20 cellular contexts compared by ENCODE assay signal in genomic region chr7:6146666-6147065, GRCh38. TPM values are rescaled to one million over a fixed set of nuclear protein-coding genes. Genes with fewer than 3 reads are reported as not detected.
DNase-seq lines count a peak whose midpoint lies in the region; ATAC-seq and TF ChIP-seq lines count a peak whose summit lies in the region.
"Had no signal": no experiment of that assay in that cellular context is flagged by ENCODE, and none has a peak within 500 bp of the region (broad histone marks: within the 10 kb centered on the region; RNA-seq: fewer than 3 reads in every experiment).

No MANE protein-coding gene starts in this region.

- H3K9me3 ChIP-seq in endodermal cell (ENCODE audit: control insufficient read depth, low read length) (no peaks in the 10 kb centered on the region), left lung (no peaks in the 10 kb centered on the region), upper lobe of right lung (no peaks in the 10 kb centered on the region)
- H3K9me3 ChIP-seq: BLaER1, HAP-1 had no signal

- H3K4me3 Mint-ChIP-seq in endodermal cell (no peak overlapping the region), type B pancreatic cell (no peak overlapping the region)
- H3K4me3 Mint-ChIP-seq: B cell; CD4-positive, CD25-positive, alpha-beta regulatory T cell; CD8-positive, alpha-beta memory T cell; HFFc6 had no signal

- intact Hi-C loops in left lung (cut with DNase I) = no loop called here
- intact Hi-C loops in upper lobe of right lung (cut with DNase I) = no loop called here

- no peak for ATAC-seq in left lung
- ATAC-seq in upper lobe of right lung = no peak
- ATAC-seq: GM12878 had no signal

- H3K27ac Mint-ChIP-seq in endodermal cell (peak overlapping the region; percentile 15), type B pancreatic cell (no peak overlapping the region)
- H3K27ac Mint-ChIP-seq: B cell; CD4-positive, CD25-positive, alpha-beta regulatory T cell; HFFc6 had no signal

- H3K27me3 ChIP-seq in endodermal cell (ENCODE audit: control insufficient read depth, insufficient read depth, low read length, poor library complexity, severe bottlenecking) (no peaks in the 10 kb centered on the region), left lung (no peaks in the 10 kb centered on the region), upper lobe of right lung (no peaks in the 10 kb centered on the region)
- H3K27me3 ChIP-seq: BLaER1 had no signal

- H3K4me3 ChIP-seq in endodermal cell (ENCODE audit: low read length) = no peak overlapping the region
- H3K4me3 ChIP-seq in left lung = no peak overlapping the region
- H3K4me3 ChIP-seq in upper lobe of right lung = no peak overlapping the region
- H3K4me3 ChIP-seq: BLaER1, GM12878, HAP-1 had no signal

- no peak overlapping the region for H3K27ac ChIP-seq in endodermal cell (ENCODE audit: low read depth, low read length)
- H3K27ac ChIP-seq in left lung = no peak overlapping the region
- H3K27ac ChIP-seq in upper lobe of right lung = no peak overlapping the region
- H3K27ac ChIP-seq: 22Rv1, BLaER1, C4-2B had no signal

- H3K4me1 Mint-ChIP-seq in endodermal cell (no peaks in the 10 kb centered on the region), type B pancreatic cell (ENCODE audit: unreplicated experiment) (no peaks in the 10 kb centered on the region)
- H3K4me1 Mint-ChIP-seq: B cell; CD8-positive, alpha-beta memory T cell had no signal

- H3K9ac ChIP-seq in endodermal cell (ENCODE audit: extremely low read depth, low read length, poor library complexity, severe bottlenecking) = no peak overlapping the region
- H3K9ac ChIP-seq: BLaER1 had no signal

- H3K4me1 ChIP-seq in endodermal cell (ENCODE audit: control insufficient read depth, insufficient read depth, low read length) (no peaks in the 10 kb centered on the region), left lung (no peaks in the 10 kb centered on the region), upper lobe of right lung (no peaks in the 10 kb centered on the region)
- H3K4me1 ChIP-seq: HAP-1 had no signal

- peaks cover 79% of the 10 kb centered on the region for H3K36me3 Mint-ChIP-seq in endodermal cell (ENCODE audit: low read depth)
- H3K36me3 Mint-ChIP-seq in type B pancreatic cell = peaks cover 33% of the 10 kb centered on the region

- WGBS in endodermal cell (ENCODE audit: insufficient coverage in 1 of 2, insufficient read length in 1 of 2), 2 experiments = 92 to 96% methylated on average over 7 to 8 of the region's 8 CpGs

- H3K9me3 Mint-ChIP-seq in endodermal cell = no peaks in the 10 kb centered on the region
- H3K9me3 Mint-ChIP-seq in type B pancreatic cell = no peaks in the 10 kb centered on the region
- H3K9me3 Mint-ChIP-seq: CD8-positive, alpha-beta memory T cell; HFFc6 had no signal

- TF ChIP-seq CTCF in endodermal cell (conservative IDR thresholded peaks at IDR 0.05) (no peak), type B pancreatic cell (conservative IDR thresholded peaks at IDR 0.05) (no peak), left lung (IDR thresholded peaks at IDR 0.05) (no peak), upper lobe of right lung (IDR thresholded peaks at IDR 0.05) (no peak)

- H3K36me3 ChIP-seq in endodermal cell (ENCODE audit: control insufficient read depth, insufficient read depth, low read length) (peaks cover 87% of the 10 kb centered on the region), left lung (peaks cover 0 to 100% of the 10 kb centered on the region in 2 donors), upper lobe of right lung (peaks cover 95% of the 10 kb centered on the region)

- H3K27me3 Mint-ChIP-seq in endodermal cell (ENCODE audit: insufficient read depth) = no peaks in the 10 kb centered on the region
- no peaks in the 10 kb centered on the region for H3K27me3 Mint-ChIP-seq in type B pancreatic cell
- H3K27me3 Mint-ChIP-seq: B cell; CD4-positive, CD25-positive, alpha-beta regulatory T cell; CD8-positive, alpha-beta memory T cell had no signal

- peak; percentile 41 for DNase-seq in activated effector memory CD4-positive, alpha-beta T cell treated with anti-CD3 and anti-CD28 coated beads, Interleukin-2, amount 50 U/mL, for 16 hours
- no peak for DNase-seq in activated effector memory CD4-positive, alpha-beta T cell treated with Interleukin-2 at 50 U/mL for 16 hours
- DNase-seq in endodermal cell = no peak
- DNase-seq in type B pancreatic cell (ENCODE audit: extremely low spot score, unreplicated experiment) = peak; percentile 25
- DNase-seq in left lung = no peak
- DNase-seq in upper lobe of right lung = no peak
- DNase-seq: CD4-positive, CD25-positive, alpha-beta regulatory T cell; CD8-positive, alpha-beta memory T cell; DMS 273 treated with DMSO at 0.1 percent for 48 hours; DMS79; EL; GDM1; GOT3; HFFc6 had no signal

RNA-seq across cellular contexts. Expression of gene USP42, which starts 41.9 kb away (rescaled TPM):
- total RNA-seq in endodermal cell (10 to 100 TPM; 17.8 to 23.2 TPM), type B pancreatic cell (ENCODE audit: low replicate concordance) (17.0 and 19.7 TPM in 2 replicates), left lung (1 to 10 TPM; 8.0 to 8.7 TPM), upper lobe of right lung (9.9 TPM)
- polyA plus RNA-seq in endodermal cell (2013, experiment 1 of 2) = 20.4 TPM
- 19.5 TPM for polyA plus RNA-seq in endodermal cell (2013, experiment 2 of 2)

Comparison
In these comparisons a context has a peak if more than half of its experiments do, and no peak if none do; other contexts are left out.
1. DNase-seq: peak in activated effector memory CD4-positive, alpha-beta T cell treated with anti-CD3 and anti-CD28 coated beads, Interleukin-2, amount 50 U/mL, for 16 hours (single experiment) and type B pancreatic cell (single experiment); none in activated effector memory CD4-positive, alpha-beta T cell treated with Interleukin-2 at 50 U/mL for 16 hours (single experiment), endodermal cell (single experiment), left lung (0 of 2) and upper lobe of right lung (single experiment).